17 cellular contexts compared by ENCODE assay signal in the genomic region with DNA sequence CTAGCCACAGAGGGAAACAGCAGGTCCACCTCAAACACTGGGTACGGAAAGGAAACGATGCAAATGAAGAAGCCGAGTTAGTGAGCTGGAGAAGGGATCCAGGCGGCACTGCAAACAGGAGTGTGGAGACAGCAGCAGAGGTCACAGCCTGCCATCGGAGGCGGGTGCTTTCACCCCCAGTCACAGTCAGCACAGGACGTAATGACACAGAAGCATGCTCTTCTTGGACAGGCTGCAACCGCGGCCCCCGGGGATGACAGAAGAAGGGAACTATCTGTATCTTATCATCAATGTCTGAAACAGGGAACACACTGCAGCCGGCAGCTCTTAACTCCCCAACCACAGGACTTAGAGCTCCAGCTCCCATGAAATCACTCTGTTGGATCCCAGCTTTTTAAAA. TPM values are rescaled to one million over a fixed set of nuclear protein-coding genes. Genes with fewer than 3 reads are reported as not detected.
"Had no signal": no experiment of that assay in that cellular context is flagged by ENCODE, and none has a peak within 500 bp of the region (broad histone marks: within the 10 kb centered on the region; RNA-seq: fewer than 3 reads in every experiment).

No MANE protein-coding gene starts in this region.

- H3K4me3 ChIP-seq: gastrocnemius medialis, hepatocyte, right lobe of liver, SK-N-MC, uterus had no signal

- H3K36me3 ChIP-seq: uterus had no signal

- H3K9me3 Mint-ChIP-seq: activated CD8-positive, alpha-beta T cell treated with anti-CD3 and anti-CD28 coated beads for 36 hours; activated naive CD8-positive, alpha-beta T cell treated with anti-CD3 and anti-CD28 coated beads, Interleukin-2, amount 10 ng/mL, durations not matched to agents 7 days and 5 days; brain; natural killer cell; WTC11 had no signal

- H3K27me3 ChIP-seq: gastrocnemius medialis, hepatocyte, right lobe of liver, uterus had no signal

- H3K4me1 ChIP-seq: gastrocnemius medialis, right lobe of liver, uterus had no signal

- H3K27ac Mint-ChIP-seq: activated CD8-positive, alpha-beta T cell treated with anti-CD3 and anti-CD28 coated beads for 36 hours; activated naive CD8-positive, alpha-beta T cell treated with anti-CD3 and anti-CD28 coated beads, Interleukin-2, amount 10 ng/mL, durations not matched to agents 7 days and 5 days; natural killer cell; progenitor cell of endocrine pancreas; WTC11 had no signal

- DNase-seq: activated CD4-positive, alpha-beta T cell treated with anti-CD3 and anti-CD28 coated beads for 4 hours; activated CD8-positive, alpha-beta T cell treated with anti-CD3 and anti-CD28 coated beads for 36 hours; dermis blood vessel endothelial cell; gastrocnemius medialis; kidney; mesenchymal stem cell; natural killer cell; stimulated activated CD4-positive, alpha-beta T cell treated with anti-CD3 and anti-CD28 coated beads, Interleukin-1b, Interleukin-23, amount 100 ng/mL, for 48 hours; uterus had no signal

- ATAC-seq: activated CD8-positive, alpha-beta T cell treated with anti-CD3 and anti-CD28 coated beads for 36 hours; gastrocnemius medialis; natural killer cell; right lobe of liver; WTC11 had no signal

- H3K27ac ChIP-seq: gastrocnemius medialis, hepatocyte, right lobe of liver, SK-N-MC, uterus had no signal

- H3K9me3 ChIP-seq: gastrocnemius medialis, right lobe of liver, uterus had no signal

RNA-seq across cellular contexts. Expression of a gene that starts 16.1 kb away (rescaled TPM):
- total RNA-seq: activated CD8-positive, alpha-beta T cell treated with anti-CD3 and anti-CD28 coated beads for 36 hours; activated naive CD8-positive, alpha-beta T cell treated with anti-CD3 and anti-CD28 coated beads, Interleukin-2, amount 10 ng/mL, durations not matched to agents 7 days and 5 days; dermis blood vessel endothelial cell; epithelial cell of proximal tubule; gastrocnemius medialis; hepatocyte; kidney; natural killer cell; right lobe of liver; WTC11 had no signal
- polyA plus RNA-seq: hepatocyte had no signal
